In genomic region chr11:116138280-116138679, GRCh38 we compare ENCODE assay signal across 33 cellular contexts.
"Had no signal": no experiment of that assay in that cellular context is flagged by ENCODE, and none has a peak within 500 bp of the region (broad histone marks: within the 10 kb centered on the region; RNA-seq: fewer than 3 reads in every experiment).

No MANE protein-coding gene starts in this region.

- DNase-seq: activated B cell treated with CpG ODN at 0.5 μM for 24 hours; activated CD4-positive, alpha-beta memory T cell treated with anti-CD3 and anti-CD28 coated beads for 36 hours; activated CD4-positive, alpha-beta T cell treated with anti-CD3 and anti-CD28 coated beads for 4 hours; activated CD4-positive, alpha-beta T cell treated with anti-CD3 and anti-CD28 coated beads, Interleukin-2, amount 10 ng/mL, durations not matched to agents 7 days and 5 days; activated CD4-positive, CD25-positive, alpha-beta regulatory T cell treated with anti-CD3 and anti-CD28 coated beads, Interleukin-2, amount 50 U/mL, for 72 hours; activated CD8-positive, alpha-beta memory T cell treated with anti-CD3 and anti-CD28 coated beads, Interleukin-2, amount 50 U/mL, for 4 hours; activated CD8-positive, alpha-beta T cell treated with anti-CD3 and anti-CD28 coated beads for 36 hours; activated effector memory CD4-positive, alpha-beta T cell treated with anti-CD3 and anti-CD28 coated beads, Interleukin-2, amount 50 U/mL, for 16 hours; activated gamma-delta T cell treated with Interleukin-2 at 50 U/mL for 16 hours; activated naive CD4-positive, alpha-beta T cell; activated naive CD4-positive, alpha-beta T cell treated with anti-CD3 and anti-CD28 coated beads for 36 hours; activated naive CD4-positive, alpha-beta T cell treated with anti-CD3 and anti-CD28 coated beads, Interleukin-2, amount 50 U/mL, for 16 hours; activated naive CD8-positive, alpha-beta T cell treated with anti-CD3 and anti-CD28 coated beads for 36 hours; activated T-cell treated with anti-CD3 and anti-CD28 coated beads for 4 hours; activated T-cell treated with anti-CD3 and anti-CD28 coated beads, Interleukin-2, amount 50 U/mL, for 1 hour; activated T-cell treated with anti-CD3 and anti-CD28 coated beads, Interleukin-2, amount 50 U/mL, for 4 hours; activated T-cell treated with anti-CD3 and anti-CD28 coated beads, Interleukin-2, amount 50 U/mL, for 72 hours; adrenal gland; amniotic stem cell; aorta; body of pancreas; brain microvascular endothelial cell; central memory CD4-positive, alpha-beta T cell; T-helper 1 cell; T-helper 2 cell; T-helper 9 cell had no signal

- H3K27ac ChIP-seq: adrenal gland, body of pancreas, brain microvascular endothelial cell, breast epithelium, VCaP had no signal

- H3K4me1 ChIP-seq: adrenal gland, body of pancreas, breast epithelium had no signal

- H3K4me3 ChIP-seq: adrenal gland, body of pancreas, breast epithelium had no signal

- H3K36me3 Mint-ChIP-seq: activated CD4-positive, alpha-beta memory T cell treated with anti-CD3 and anti-CD28 coated beads for 36 hours; activated naive CD4-positive, alpha-beta T cell treated with anti-CD3 and anti-CD28 coated beads, Interleukin-2, amount 50 U/mL, for 72 hours; activated naive CD8-positive, alpha-beta T cell treated with anti-CD3 and anti-CD28 coated beads for 36 hours had no signal

- H3K9me3 Mint-ChIP-seq: activated B cell treated with CpG ODN at 0.5 μM for 24 hours; activated CD4-positive, alpha-beta memory T cell treated with anti-CD3 and anti-CD28 coated beads for 36 hours; activated CD4-positive, alpha-beta T cell treated with anti-CD3 and anti-CD28 coated beads, Interleukin-2, amount 10 ng/mL, durations not matched to agents 7 days and 5 days; activated CD8-positive, alpha-beta T cell treated with anti-CD3 and anti-CD28 coated beads for 36 hours; activated naive CD4-positive, alpha-beta T cell treated with anti-CD3 and anti-CD28 coated beads for 36 hours; activated naive CD4-positive, alpha-beta T cell treated with anti-CD3 and anti-CD28 coated beads, Interleukin-2, amount 50 U/mL, for 72 hours; activated naive CD8-positive, alpha-beta T cell treated with anti-CD3 and anti-CD28 coated beads for 36 hours; activated T-cell treated with anti-CD3 and anti-CD28 coated beads, Interleukin-2, amount 50 U/mL, for 4 hours; activated T-helper 1 cell treated with anti-CD3 and anti-CD28 coated beads, Interleukin-12 subunit alpha, Interleukin-12 subunit beta, Interleukin-2, Interleukin-4 antibody, amounts not matched to agents 30 ng/mL and 10 ng/mL and 1 ng/mL, durations not matched to agents 14 hours and 24 hours and 36 hours; activated T-helper 17 cell treated with anti-CD3 and anti-CD28 coated beads, Interleukin-2, amount 50 U/mL, for 72 hours; T-helper 1 cell treated with Interleukin-12 subunit alpha and Interleukin-12 subunit beta and Interleukin-4 antibody, amounts not matched to agents 30 μg/mL and 1 μg/mL, for 36 hours; T-helper 2 cell treated with Interferon-gamma antibody and Interleukin-4, amounts not matched to agents 5 μg/mL and 100 μg/mL, for 36 hours had no signal

- H3K4me1 Mint-ChIP-seq: activated B cell treated with CpG ODN at 0.5 μM for 24 hours; activated CD4-positive, alpha-beta T cell treated with anti-CD3 and anti-CD28 coated beads, Interleukin-2, amount 10 ng/mL, durations not matched to agents 7 days and 5 days; activated naive CD8-positive, alpha-beta T cell treated with anti-CD3 and anti-CD28 coated beads for 36 hours; activated T-helper 17 cell treated with anti-CD3 and anti-CD28 coated beads, Interleukin-2, amount 50 U/mL, for 72 hours had no signal

- H3K4me3 Mint-ChIP-seq: activated B cell treated with CpG ODN at 0.5 μM for 24 hours; activated CD4-positive, alpha-beta memory T cell treated with anti-CD3 and anti-CD28 coated beads for 36 hours; activated CD4-positive, alpha-beta T cell treated with anti-CD3 and anti-CD28 coated beads, Interleukin-2, amount 10 ng/mL, durations not matched to agents 7 days and 5 days; activated CD8-positive, alpha-beta T cell treated with anti-CD3 and anti-CD28 coated beads for 36 hours; activated naive CD4-positive, alpha-beta T cell treated with anti-CD3 and anti-CD28 coated beads for 36 hours; activated naive CD8-positive, alpha-beta T cell treated with anti-CD3 and anti-CD28 coated beads for 36 hours; activated T-cell treated with anti-CD3 and anti-CD28 coated beads, Interleukin-2, amount 50 U/mL, for 4 hours; activated T-cell treated with anti-CD3 and anti-CD28 coated beads, Interleukin-2, amount 50 U/mL, for 72 hours; activated T-helper 1 cell treated with anti-CD3 and anti-CD28 coated beads, Interleukin-12 subunit alpha, Interleukin-12 subunit beta, Interleukin-2, Interleukin-4 antibody, amounts not matched to agents 30 ng/mL and 10 ng/mL and 1 ng/mL, durations not matched to agents 14 hours and 24 hours and 36 hours; activated T-helper 17 cell treated with anti-CD3 and anti-CD28 coated beads, Interleukin-2, amount 50 U/mL, for 72 hours; T-helper 1 cell treated with Interleukin-12 subunit alpha and Interleukin-12 subunit beta and Interleukin-4 antibody, amounts not matched to agents 30 μg/mL and 1 μg/mL, for 36 hours; T-helper 2 cell treated with Interferon-gamma antibody and Interleukin-4, amounts not matched to agents 5 μg/mL and 100 μg/mL, for 36 hours had no signal

- H3K27me3 ChIP-seq: body of pancreas, brain microvascular endothelial cell, breast epithelium had no signal

- H3K27ac Mint-ChIP-seq: activated B cell treated with CpG ODN at 0.5 μM for 24 hours; activated CD4-positive, alpha-beta memory T cell treated with anti-CD3 and anti-CD28 coated beads for 36 hours; activated CD4-positive, alpha-beta T cell treated with anti-CD3 and anti-CD28 coated beads, Interleukin-2, amount 10 ng/mL, durations not matched to agents 7 days and 5 days; activated CD8-positive, alpha-beta T cell treated with anti-CD3 and anti-CD28 coated beads for 36 hours; activated naive CD4-positive, alpha-beta T cell treated with anti-CD3 and anti-CD28 coated beads for 36 hours; activated naive CD4-positive, alpha-beta T cell treated with anti-CD3 and anti-CD28 coated beads, Interleukin-2, amount 50 U/mL, for 72 hours; activated naive CD8-positive, alpha-beta T cell treated with anti-CD3 and anti-CD28 coated beads for 36 hours; activated T-cell treated with anti-CD3 and anti-CD28 coated beads, Interleukin-2, amount 50 U/mL, for 72 hours; activated T-helper 1 cell treated with anti-CD3 and anti-CD28 coated beads, Interleukin-12 subunit alpha, Interleukin-12 subunit beta, Interleukin-2, Interleukin-4 antibody, amounts not matched to agents 30 ng/mL and 10 ng/mL and 1 ng/mL, durations not matched to agents 14 hours and 24 hours and 36 hours; activated T-helper 17 cell treated with anti-CD3 and anti-CD28 coated beads, Interleukin-2, amount 50 U/mL, for 72 hours; T-helper 1 cell treated with Interleukin-12 subunit alpha and Interleukin-12 subunit beta and Interleukin-4 antibody, amounts not matched to agents 30 μg/mL and 1 μg/mL, for 36 hours; T-helper 2 cell treated with Interferon-gamma antibody and Interleukin-4, amounts not matched to agents 5 μg/mL and 100 μg/mL, for 36 hours had no signal

- ATAC-seq: activated CD8-positive, alpha-beta T cell treated with anti-CD3 and anti-CD28 coated beads for 36 hours; activated naive CD4-positive, alpha-beta T cell treated with anti-CD3 and anti-CD28 coated beads, Interleukin-2, amount 50 U/mL, for 72 hours; activated T-cell treated with anti-CD3 and anti-CD28 coated beads, Interleukin-2, amount 50 U/mL, for 4 hours; activated T-cell treated with anti-CD3 and anti-CD28 coated beads, Interleukin-2, amount 50 U/mL, for 72 hours; activated T-helper 17 cell treated with anti-CD3 and anti-CD28 coated beads, Interleukin-2, amount 50 U/mL, for 72 hours; body of pancreas had no signal

- H3K9me3 ChIP-seq: adrenal gland, body of pancreas, breast epithelium had no signal

- H3K36me3 ChIP-seq: adrenal gland, brain microvascular endothelial cell, breast epithelium had no signal
